ENCODE assay signal across 6 cellular contexts in the genomic region with DNA sequence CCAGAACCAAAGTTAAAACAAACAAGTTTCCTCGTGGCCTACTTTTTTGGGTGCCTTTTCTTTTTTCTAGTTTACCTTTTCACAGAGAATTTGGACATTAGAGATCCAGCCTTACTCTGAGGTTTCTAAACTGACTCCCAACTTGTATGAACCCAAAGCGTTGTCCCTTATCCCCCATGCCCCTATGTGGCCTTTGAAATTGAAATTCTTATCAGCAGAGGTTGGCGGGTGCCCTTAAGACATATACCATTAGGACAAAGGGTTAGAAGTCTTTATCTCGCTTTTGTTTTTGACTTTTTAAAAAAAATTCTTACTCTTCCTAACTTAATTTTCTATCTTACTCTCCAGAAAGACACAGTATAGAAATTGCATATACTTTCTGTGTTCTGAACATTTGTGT.
"Had no signal": no experiment of that assay in that cellular context is flagged by ENCODE, and none has a peak within 500 bp of the region (broad histone marks: within the 10 kb centered on the region; RNA-seq: fewer than 3 reads in every experiment).

No MANE protein-coding gene starts in this region.

- H3K4me3 Mint-ChIP-seq: IgD-negative memory B cell had no signal

- H3K27me3 Mint-ChIP-seq: IgD-negative memory B cell had no signal

- H3K4me3 ChIP-seq: K562 had no signal

- H3K9me3 Mint-ChIP-seq: IgD-negative memory B cell had no signal

- H3K27ac Mint-ChIP-seq: IgD-negative memory B cell had no signal

- H3K27ac ChIP-seq: HL-60 had no signal

- DNase-seq: IMR-90, KBM-7 had no signal

- ATAC-seq: HepG2, K562 had no signal
